ENCODE assay signal across 8 cellular contexts in the genomic region with DNA sequence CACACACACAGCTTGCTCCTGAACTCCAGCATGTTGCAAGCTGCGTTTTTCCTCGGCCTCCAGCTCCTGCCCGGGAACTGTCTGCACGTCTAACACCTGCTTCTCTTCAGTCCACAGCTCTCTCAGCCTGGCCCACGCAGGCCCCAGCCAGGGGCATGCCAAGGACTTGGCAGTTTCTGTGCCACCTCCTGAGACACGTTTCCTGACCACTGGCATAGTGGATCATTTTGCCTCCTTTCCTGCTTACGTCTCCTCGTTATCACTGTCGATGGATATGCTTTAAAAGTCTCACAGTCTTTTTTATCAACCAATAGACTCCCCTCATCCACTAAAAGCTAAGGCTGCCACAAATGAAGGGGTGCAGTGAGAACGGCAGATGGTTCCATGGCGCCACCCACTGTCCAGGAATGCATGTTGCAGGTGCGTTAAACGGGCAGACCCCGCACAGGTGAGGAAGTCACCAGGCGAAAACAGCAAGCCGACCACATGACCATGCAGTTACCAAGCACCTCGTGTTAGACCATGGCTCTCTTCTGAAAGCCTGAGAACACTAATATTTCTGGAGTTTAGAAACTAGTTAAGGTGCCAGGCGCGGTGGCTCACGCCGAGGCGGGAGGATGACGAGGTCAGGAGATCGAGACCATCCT. TPM values are rescaled to one million over a fixed set of nuclear protein-coding genes. Genes with fewer than 3 reads are reported as not detected.
DNase-seq lines count a peak whose midpoint lies in the region; ATAC-seq and TF ChIP-seq lines count a peak whose summit lies in the region.

No MANE protein-coding gene starts in this region.

- H3K4me1 Mint-ChIP-seq in activated T-helper 17 cell treated with anti-CD3 and anti-CD28 coated beads, Interleukin-2, amount 50 U/mL, for 72 hours, result no peaks in the 10 kb centered on the region

- TF ChIP-seq EP300 in gastroesophageal sphincter (IDR thresholded peaks at IDR 0.05), result no peak

- H3K4me3 ChIP-seq in NT2/D1 (ENCODE audit: insufficient read length, low read depth) (no peak overlapping the region), gastroesophageal sphincter (no peak overlapping the region)

- peaks cover 3% of the 10 kb centered on the region for H3K27me3 Mint-ChIP-seq in activated T-helper 17 cell treated with anti-CD3 and anti-CD28 coated beads, Interleukin-2, amount 50 U/mL, for 72 hours

- no peaks in the 10 kb centered on the region for H3K9me3 Mint-ChIP-seq in activated T-helper 17 cell treated with anti-CD3 and anti-CD28 coated beads, Interleukin-2, amount 50 U/mL, for 72 hours

- no peak overlapping the region for H3K4me3 Mint-ChIP-seq in activated T-helper 17 cell treated with anti-CD3 and anti-CD28 coated beads, Interleukin-2, amount 50 U/mL, for 72 hours

- no peak for TF ChIP-seq POLR2A in gastroesophageal sphincter (IDR thresholded peaks at IDR 0.05)

- H3K4me1 ChIP-seq in NT2/D1 (ENCODE audit: insufficient read depth, insufficient read length), result peaks cover 4% of the 10 kb centered on the region
- H3K4me1 ChIP-seq in gastroesophageal sphincter, result peaks cover 0 to 11% (median 0%) of the 10 kb centered on the region in 3 donors

- peak; percentile 28 to 43 for DNase-seq in NCI-H524 (lab: John Stamatoyannopoulos, UW)
- no peak for DNase-seq in NCI-H524 treated with DMSO at 0.1 percent for 48 hours (lab: John Stamatoyannopoulos, UW)
- peak; percentile 86 for DNase-seq in NT2/D1 (ENCODE audit: low read depth, low spot score)
- peak; percentile 14 for DNase-seq in pons (ENCODE audit: low spot score)
- DNase-seq in GOT3 (lab: John Stamatoyannopoulos, UW), result no peak
- DNase-seq in SKM-1 (lab: John Stamatoyannopoulos, UW; ENCODE audit: unreplicated experiment), result no peak

- H3K27ac Mint-ChIP-seq in activated T-helper 17 cell treated with anti-CD3 and anti-CD28 coated beads, Interleukin-2, amount 50 U/mL, for 72 hours, result no peak overlapping the region

- peak in 3 of 4 experiments; percentile 66 to 79 (median 70) for TF ChIP-seq CTCF in gastroesophageal sphincter (IDR thresholded peaks at IDR 0.05)

- H3K36me3 Mint-ChIP-seq in activated T-helper 17 cell treated with anti-CD3 and anti-CD28 coated beads, Interleukin-2, amount 50 U/mL, for 72 hours (ENCODE audit: low read depth), result peaks cover 10% of the 10 kb centered on the region

- H3K9me3 ChIP-seq in NT2/D1 (ENCODE audit: insufficient read depth, low read length) (no peaks in the 10 kb centered on the region), gastroesophageal sphincter (no peaks in the 10 kb centered on the region)

- H3K27ac ChIP-seq in gastroesophageal sphincter, result peak overlapping the region in 1 of 4 donors; percentile 1

- peak; percentile 67 for ATAC-seq in activated T-helper 17 cell treated with anti-CD3 and anti-CD28 coated beads, Interleukin-2, amount 50 U/mL, for 72 hours (replicated peaks)
- peak; percentile 57 for ATAC-seq in gastroesophageal sphincter

- no peak overlapping the region for H3K9ac ChIP-seq in NT2/D1 (ENCODE audit: insufficient read length, low read depth)

- 12 to 20% methylated on average over 10 to 12 of the region's 24 CpGs for WGBS in gastroesophageal sphincter (ENCODE audit: low coverage in 1 of 2), 2 donors

- H3K36me3 ChIP-seq in NT2/D1 (ENCODE audit: insufficient read depth, insufficient read length, low read length) (peaks cover 28% of the 10 kb centered on the region), gastroesophageal sphincter (peaks cover 0 to 24% of the 10 kb centered on the region in 2 donors)

- no peaks in the 10 kb centered on the region for H3K27me3 ChIP-seq in NT2/D1 (ENCODE audit: insufficient read depth, insufficient read length)
- H3K27me3 ChIP-seq in gastroesophageal sphincter, result no peaks in the 10 kb centered on the region

RNA-seq across cellular contexts. Expression of a gene that starts 14.7 kb away (rescaled TPM):
- total RNA-seq in activated T-helper 17 cell treated with anti-CD3 and anti-CD28 coated beads, Interleukin-2, amount 50 U/mL, for 72 hours, result 1 to 10 TPM; 3.1 to 3.7 TPM
- 10 to 100 TPM in 3 of 4 donors, 1 to 10 TPM in 1; 4.7 to 26.7 (median 25.0) TPM for total RNA-seq in gastroesophageal sphincter

RNA-seq across cellular contexts. Expression of a gene that starts 53.8 kb away (rescaled TPM):
- total RNA-seq in activated T-helper 17 cell treated with anti-CD3 and anti-CD28 coated beads, Interleukin-2, amount 50 U/mL, for 72 hours, result 10 to 100 TPM in 1 of 2 donors, 1 to 10 TPM in 1; 9.3 to 10.2 TPM
- total RNA-seq in gastroesophageal sphincter, result 10 to 100 TPM; 25.2 to 41.4 (median 25.7) TPM

Comparison
In these comparisons a context has a peak if more than half of its experiments do, and no peak if none do; other contexts are left out.
1. DNase-seq: peak in NCI-H524 (2 of 2), NT2/D1 (single experiment) and pons (single experiment); none in NCI-H524 treated with DMSO at 0.1 percent for 48 hours (single experiment), GOT3 (single experiment) and SKM-1 (single experiment).